ENCODE assay signal across 8 cellular contexts in the genomic region with DNA sequence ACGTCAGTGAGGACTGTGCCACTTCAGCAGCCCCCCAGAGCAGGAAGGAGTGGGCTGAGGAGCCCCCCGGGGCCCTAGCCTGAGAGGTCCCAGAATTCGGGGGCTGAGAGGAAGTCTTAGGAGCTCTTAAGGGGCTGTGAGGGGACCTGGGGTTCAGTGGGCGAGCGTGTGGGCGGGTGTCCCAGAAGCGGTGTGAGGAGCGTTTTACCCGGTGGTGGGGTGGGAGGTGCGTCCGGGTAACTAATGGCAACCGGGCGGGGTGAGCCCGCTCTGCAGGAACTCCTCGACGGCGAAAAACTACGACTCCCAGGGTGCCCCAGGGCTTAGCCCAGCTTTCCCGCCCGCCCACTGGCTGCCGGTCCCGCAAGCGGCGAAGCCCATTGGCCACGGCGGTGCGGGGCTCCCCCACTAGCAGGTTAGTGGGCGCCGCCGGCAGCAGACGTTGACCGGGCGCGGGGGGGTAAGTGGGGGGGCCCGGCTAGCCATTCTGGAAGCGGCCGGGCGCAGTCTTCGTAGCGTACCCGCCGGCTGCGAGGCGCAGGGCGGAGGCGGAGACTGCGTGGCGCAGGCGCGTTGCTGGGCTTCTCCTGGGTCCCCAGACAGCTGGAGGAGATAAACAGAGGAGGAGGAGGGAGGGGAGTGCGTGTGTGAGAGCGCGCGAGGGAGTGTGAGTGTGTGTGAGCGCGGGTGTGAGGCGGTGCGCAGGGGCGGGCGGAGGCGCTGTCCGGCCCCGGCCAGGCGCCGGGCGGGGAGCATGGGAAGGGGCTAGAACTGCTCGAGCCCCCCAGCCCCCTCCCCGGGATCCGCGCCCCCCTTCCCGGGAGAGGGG. TPM values are rescaled to one million over a fixed set of nuclear protein-coding genes. Genes with fewer than 3 reads are reported as not detected.
DNase-seq lines count a peak whose midpoint lies in the region; ATAC-seq and TF ChIP-seq lines count a peak whose summit lies in the region.

A gene with protein sequence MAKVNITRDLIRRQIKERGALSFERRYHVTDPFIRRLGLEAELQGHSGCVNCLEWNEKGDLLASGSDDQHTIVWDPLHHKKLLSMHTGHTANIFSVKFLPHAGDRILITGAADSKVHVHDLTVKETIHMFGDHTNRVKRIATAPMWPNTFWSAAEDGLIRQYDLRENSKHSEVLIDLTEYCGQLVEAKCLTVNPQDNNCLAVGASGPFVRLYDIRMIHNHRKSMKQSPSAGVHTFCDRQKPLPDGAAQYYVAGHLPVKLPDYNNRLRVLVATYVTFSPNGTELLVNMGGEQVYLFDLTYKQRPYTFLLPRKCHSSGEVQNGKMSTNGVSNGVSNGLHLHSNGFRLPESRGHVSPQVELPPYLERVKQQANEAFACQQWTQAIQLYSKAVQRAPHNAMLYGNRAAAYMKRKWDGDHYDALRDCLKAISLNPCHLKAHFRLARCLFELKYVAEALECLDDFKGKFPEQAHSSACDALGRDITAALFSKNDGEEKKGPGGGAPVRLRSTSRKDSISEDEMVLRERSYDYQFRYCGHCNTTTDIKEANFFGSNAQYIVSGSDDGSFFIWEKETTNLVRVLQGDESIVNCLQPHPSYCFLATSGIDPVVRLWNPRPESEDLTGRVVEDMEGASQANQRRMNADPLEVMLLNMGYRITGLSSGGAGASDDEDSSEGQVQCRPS (plus strand): TSS at position 579 of the 829 bp plus-strand sequence. CDS start 26,423 bp downstream, outside the sequence.

- H3F3A ChIP-seq in SK-N-SH (replicated peaks; ENCODE audit: insufficient read depth) = no peaks in the 10 kb centered on the region

- TF ChIP-seq EP300 in SK-N-SH (IDR thresholded peaks at IDR 0.05; ENCODE audit: borderline replicate concordance in 1 of 2, low read depth in 1 of 2, low read length in 1 of 2) (no peak), gastroesophageal sphincter (IDR thresholded peaks at IDR 0.05) (no peak)

- H3K9me2 ChIP-seq in SK-N-SH = no peaks in the 10 kb centered on the region

- H3K36me3 ChIP-seq in SK-N-SH (replicated peaks in 1 of 2; ENCODE audit: control insufficient read depth in 1 of 2, insufficient read depth in 2 of 2, low read length in 1 of 2) (no peaks in the 10 kb centered on the region), gastroesophageal sphincter (no peaks in the 10 kb centered on the region)

- H3K4me3 ChIP-seq in SK-N-SH (ENCODE audit: low read depth in 2 of 2, low read length in 1 of 2) = peak within 1 kb of the TSS; percentile 63 to 70
- peak within 1 kb of the TSS; percentile 65 to 99 for H3K4me3 ChIP-seq in gastroesophageal sphincter

- no peaks in the 10 kb centered on the region for H3K27me3 ChIP-seq in SK-N-SH (ENCODE audit: insufficient read depth)
- H3K27me3 ChIP-seq in gastroesophageal sphincter = no peaks in the 10 kb centered on the region

- DNase-seq in GM04504 (ENCODE audit: low read depth) (peak; percentile 93), NCI-H1048 (lab: John Stamatoyannopoulos, UW) (peak; percentile 85), SK-N-SH (peak; percentile 97), non-pigmented ciliary epithelial cell (ENCODE audit: low read depth) (peak; percentile 77), superior temporal gyrus (ENCODE audit: extremely low spot score) (peak; percentile 98)
- DNase-seq in activated naive CD4-positive, alpha-beta T cell treated with anti-CD3 and anti-CD28 coated beads, Interleukin-2, amount 50 U/mL, for 16 hours = peak; percentile 98

- WGBS in SK-N-SH (ENCODE audit: low lambda C conversion rate) = 4% methylated on average over 33 of the region's 71 CpGs
- WGBS in gastroesophageal sphincter (ENCODE audit: low coverage in 1 of 2), 2 donors = 0% methylated on average over 5 of the region's 71 CpGs; no CpG with 5 or more reads in 1 of the 2 donors

- H3K79me2 ChIP-seq in SK-N-SH (ENCODE audit: insufficient read depth) = peaks cover 34% of the 10 kb centered on the region

- H2AFZ ChIP-seq in SK-N-SH (ENCODE audit: low read depth) = peak within 1 kb of the TSS; percentile 99

- H3K27ac ChIP-seq in SK-N-SH (ENCODE audit: low read depth in 2 of 2, low read length in 1 of 2) (peak within 1 kb of the TSS; percentile 2 to 36; a peak in 2 of 4 replicates), gastroesophageal sphincter (peak within 1 kb of the TSS; percentile 30 to 94 (median 89))

- TF ChIP-seq POLR2A in gastroesophageal sphincter (IDR thresholded peaks at IDR 0.05) = peak; percentile 39 to 64

- H3K9me3 ChIP-seq in SK-N-SH (no peaks in the 10 kb centered on the region), gastroesophageal sphincter (no peaks in the 10 kb centered on the region)

- peak within 1 kb of the TSS; percentile 56 for H3K9ac ChIP-seq in SK-N-SH

- POLR2A ChIA-PET in SK-N-SH (lab: Yijun Ruan, JAX) = interaction anchor here (0.6 kb wide), 1 partner anchor 79 kb away, joined by 3 read pairs; a partner anchor contains a TSS

- CTCF ChIA-PET in SK-N-SH (lab: Yijun Ruan, JAX) = interaction anchor here (0.7 to 1.5 kb wide), 3 partner anchors 50 to 218 kb away, joined by 3 read pairs; no protein-coding TSS in a partner anchor

- peak; percentile 93 for ATAC-seq in HG02571 (IDR thresholded peaks at IDR 0.05; ENCODE audit: unreplicated experiment)
- peak; percentile 99 for ATAC-seq in gastroesophageal sphincter

- TF ChIP-seq CTCF in SK-N-SH (IDR thresholded peaks at IDR 0.05) (no peak), gastroesophageal sphincter (IDR thresholded peaks at IDR 0.05) (no peak)

- peak within 1 kb of the TSS; percentile 79 for H3K4me2 ChIP-seq in SK-N-SH

- no peak for TF ChIP-seq RAD21 in SK-N-SH (IDR thresholded peaks at IDR 0.05; ENCODE audit: low read length)

- no peaks in the 10 kb centered on the region for H4K20me1 ChIP-seq in SK-N-SH (ENCODE audit: insufficient read depth)

- H3K4me1 ChIP-seq in SK-N-SH (ENCODE audit: control insufficient read depth in 1 of 2, insufficient read depth in 2 of 2, low read depth in 1 of 2, low read length in 1 of 2) = peaks cover 8 to 15% of the 10 kb centered on the region in 2 experiments; a peak in 3 of 4 replicates
- peaks cover 4 to 30% (median 9%) of the 10 kb centered on the region in 3 donors for H3K4me1 ChIP-seq in gastroesophageal sphincter

TF ChIP-seq in SK-N-SH, 30 proteins besides CTCF, POLR2A, EP300 and RAD21 (continues in another document):
- 0 out of 2 replicates have a peak, but pooled peaks have one; percentile 34 for TF ChIP-seq YY1 (IDR thresholded peaks at IDR 0.05; ENCODE audit: low read depth)
- no peak for TF ChIP-seq FOSL2 (IDR thresholded peaks at IDR 0.05; ENCODE audit: borderline replicate concordance, low read depth)
- TF ChIP-seq, protein P1, sequence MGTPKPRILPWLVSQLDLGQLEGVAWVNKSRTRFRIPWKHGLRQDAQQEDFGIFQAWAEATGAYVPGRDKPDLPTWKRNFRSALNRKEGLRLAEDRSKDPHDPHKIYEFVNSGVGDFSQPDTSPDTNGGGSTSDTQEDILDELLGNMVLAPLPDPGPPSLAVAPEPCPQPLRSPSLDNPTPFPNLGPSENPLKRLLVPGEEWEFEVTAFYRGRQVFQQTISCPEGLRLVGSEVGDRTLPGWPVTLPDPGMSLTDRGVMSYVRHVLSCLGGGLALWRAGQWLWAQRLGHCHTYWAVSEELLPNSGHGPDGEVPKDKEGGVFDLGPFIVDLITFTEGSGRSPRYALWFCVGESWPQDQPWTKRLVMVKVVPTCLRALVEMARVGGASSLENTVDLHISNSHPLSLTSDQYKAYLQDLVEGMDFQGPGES (IDR thresholded peaks at IDR 0.05; ENCODE audit: low read depth, low read length) = no peak; the same call in none of the 2 replicates
- TF ChIP-seq TAF1 (IDR thresholded peaks at IDR 0.05; ENCODE audit: borderline replicate concordance, low read depth, low read length) = 0 out of 2 replicates have a peak, but pooled peaks have one; percentile 5
- no peak for TF ChIP-seq SMC3 (IDR thresholded peaks at IDR 0.05; ENCODE audit: low read depth, low read length)
- no peak for TF ChIP-seq MEF2A (IDR thresholded peaks at IDR 0.05; ENCODE audit: borderline replicate concordance, low read depth)
- TF ChIP-seq, protein P2, sequence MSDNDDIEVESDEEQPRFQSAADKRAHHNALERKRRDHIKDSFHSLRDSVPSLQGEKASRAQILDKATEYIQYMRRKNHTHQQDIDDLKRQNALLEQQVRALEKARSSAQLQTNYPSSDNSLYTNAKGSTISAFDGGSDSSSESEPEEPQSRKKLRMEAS (IDR thresholded peaks at IDR 0.05; ENCODE audit: low read depth) = peak; percentile 50; the same call in 1 of the 2 replicates
- TF ChIP-seq, protein P3, sequence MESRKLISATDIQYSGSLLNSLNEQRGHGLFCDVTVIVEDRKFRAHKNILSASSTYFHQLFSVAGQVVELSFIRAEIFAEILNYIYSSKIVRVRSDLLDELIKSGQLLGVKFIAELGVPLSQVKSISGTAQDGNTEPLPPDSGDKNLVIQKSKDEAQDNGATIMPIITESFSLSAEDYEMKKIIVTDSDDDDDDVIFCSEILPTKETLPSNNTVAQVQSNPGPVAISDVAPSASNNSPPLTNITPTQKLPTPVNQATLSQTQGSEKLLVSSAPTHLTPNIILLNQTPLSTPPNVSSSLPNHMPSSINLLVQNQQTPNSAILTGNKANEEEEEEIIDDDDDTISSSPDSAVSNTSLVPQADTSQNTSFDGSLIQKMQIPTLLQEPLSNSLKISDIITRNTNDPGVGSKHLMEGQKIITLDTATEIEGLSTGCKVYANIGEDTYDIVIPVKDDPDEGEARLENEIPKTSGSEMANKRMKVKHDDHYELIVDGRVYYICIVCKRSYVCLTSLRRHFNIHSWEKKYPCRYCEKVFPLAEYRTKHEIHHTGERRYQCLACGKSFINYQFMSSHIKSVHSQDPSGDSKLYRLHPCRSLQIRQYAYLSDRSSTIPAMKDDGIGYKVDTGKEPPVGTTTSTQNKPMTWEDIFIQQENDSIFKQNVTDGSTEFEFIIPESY (IDR thresholded peaks at IDR 0.05; ENCODE audit: borderline replicate concordance, low read depth) = no peak
- peak; percentile 31; the same call in 1 of the 2 replicates for TF ChIP-seq TCF12 (IDR thresholded peaks at IDR 0.05)
- no peak; the same call in 1 of the 2 replicates for TF ChIP-seq FOXJ3 (CRISPR knock-in tag; IDR thresholded peaks at IDR 0.05)
- TF ChIP-seq RCOR1 (IDR thresholded peaks at IDR 0.05; ENCODE audit: low read length) = no peak
- TF ChIP-seq GATA2 (CRISPR knock-in tag; IDR thresholded peaks at IDR 0.05) = peak; percentile 45; the same call in 1 of the 2 replicates
- no peak; the same call in 1 of the 2 replicates for TF ChIP-seq SIN3A (IDR thresholded peaks at IDR 0.05; ENCODE audit: borderline replicate concordance, low read depth, low read length)
- peak; percentile 44; the same call in 1 of the 2 replicates for TF ChIP-seq ELF1 (IDR thresholded peaks at IDR 0.05)
- no peak for TF ChIP-seq EZH2phosphoT487 (IDR thresholded peaks at IDR 0.05; ENCODE audit: borderline replicate concordance, low read depth)

RNA-seq across cellular contexts. Expression of the gene that starts here (rescaled TPM):
- polyA plus RNA-seq in SK-N-SH (2012; rRNA removed) = 7.8 and 12.0 TPM in 2 replicates
- polyA plus RNA-seq in SK-N-SH (2012; cell fraction: cytosol; rRNA removed) = 5.7 and 8.8 TPM in 2 replicates
- 14.6 and 16.0 TPM in 2 replicates for polyA plus RNA-seq in SK-N-SH (2012; cell fraction: nucleus; rRNA removed)
- total RNA-seq in gastroesophageal sphincter = 10 to 100 TPM; 40.0 to 75.5 (median 49.9) TPM

Comparison
In these comparisons a context has a peak if more than half of its experiments do, and no peak if none do; other contexts are left out.
1. Peak in every context shown above with its lines: DNase-seq, ATAC-seq, H3K4me3 ChIP-seq and H3K27ac ChIP-seq.